ENCODE assay signal across 1 cellular context in the genomic region with DNA sequence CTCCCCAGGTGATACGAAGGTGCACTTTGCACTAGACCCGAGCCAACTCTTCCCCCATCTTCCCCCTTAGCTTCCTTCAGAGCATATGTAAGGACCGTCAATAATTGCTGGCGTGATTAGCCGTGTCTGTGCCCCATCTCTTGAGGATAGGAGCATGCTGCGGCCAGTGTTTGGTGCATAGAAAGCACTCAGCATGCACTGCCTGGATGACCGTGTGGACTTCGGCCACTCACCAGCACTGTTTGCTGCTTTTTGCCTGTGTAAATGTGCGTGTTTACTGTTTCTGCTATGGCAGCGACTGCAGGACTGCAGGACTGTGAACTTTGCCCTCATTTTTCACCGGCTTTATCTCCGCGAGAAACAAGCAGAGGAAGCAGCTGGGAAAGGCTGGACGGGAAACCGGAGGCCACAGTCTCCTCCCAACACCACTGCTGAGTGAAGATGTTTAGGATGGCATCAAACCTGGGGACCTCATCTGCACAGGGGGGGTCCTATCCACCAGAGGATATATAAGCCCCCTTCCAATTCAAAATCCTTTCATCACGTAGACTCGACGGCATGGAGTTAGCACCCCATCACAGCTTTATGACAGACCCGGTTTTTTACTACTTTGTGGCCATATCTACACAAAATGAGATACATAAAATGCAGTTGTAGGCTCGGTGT.
TF ChIP-seq lines count a peak whose summit lies in the region.

No MANE protein-coding gene starts in this region.

TF ChIP-seq in HepG2, 621 proteins besides CTCF, POLR2A, EP300 and RAD21 (continued from another document and continues in another):
- TF ChIP-seq, protein P1, sequence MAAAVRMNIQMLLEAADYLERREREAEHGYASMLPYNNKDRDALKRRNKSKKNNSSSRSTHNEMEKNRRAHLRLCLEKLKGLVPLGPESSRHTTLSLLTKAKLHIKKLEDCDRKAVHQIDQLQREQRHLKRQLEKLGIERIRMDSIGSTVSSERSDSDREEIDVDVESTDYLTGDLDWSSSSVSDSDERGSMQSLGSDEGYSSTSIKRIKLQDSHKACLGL (CRISPR knock-in tag; IDR thresholded peaks at IDR 0.05): peak; percentile 74; the same call in 1 of the 2 replicates
- TF ChIP-seq, protein P2, sequence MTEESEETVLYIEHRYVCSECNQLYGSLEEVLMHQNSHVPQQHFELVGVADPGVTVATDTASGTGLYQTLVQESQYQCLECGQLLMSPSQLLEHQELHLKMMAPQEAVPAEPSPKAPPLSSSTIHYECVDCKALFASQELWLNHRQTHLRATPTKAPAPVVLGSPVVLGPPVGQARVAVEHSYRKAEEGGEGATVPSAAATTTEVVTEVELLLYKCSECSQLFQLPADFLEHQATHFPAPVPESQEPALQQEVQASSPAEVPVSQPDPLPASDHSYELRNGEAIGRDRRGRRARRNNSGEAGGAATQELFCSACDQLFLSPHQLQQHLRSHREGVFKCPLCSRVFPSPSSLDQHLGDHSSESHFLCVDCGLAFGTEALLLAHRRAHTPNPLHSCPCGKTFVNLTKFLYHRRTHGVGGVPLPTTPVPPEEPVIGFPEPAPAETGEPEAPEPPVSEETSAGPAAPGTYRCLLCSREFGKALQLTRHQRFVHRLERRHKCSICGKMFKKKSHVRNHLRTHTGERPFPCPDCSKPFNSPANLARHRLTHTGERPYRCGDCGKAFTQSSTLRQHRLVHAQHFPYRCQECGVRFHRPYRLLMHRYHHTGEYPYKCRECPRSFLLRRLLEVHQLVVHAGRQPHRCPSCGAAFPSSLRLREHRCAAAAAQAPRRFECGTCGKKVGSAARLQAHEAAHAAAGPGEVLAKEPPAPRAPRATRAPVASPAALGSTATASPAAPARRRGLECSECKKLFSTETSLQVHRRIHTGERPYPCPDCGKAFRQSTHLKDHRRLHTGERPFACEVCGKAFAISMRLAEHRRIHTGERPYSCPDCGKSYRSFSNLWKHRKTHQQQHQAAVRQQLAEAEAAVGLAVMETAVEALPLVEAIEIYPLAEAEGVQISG (CRISPR knock-in tag; IDR thresholded peaks at IDR 0.05): peak; percentile 94
- no peak for TF ChIP-seq ZNF75D (CRISPR knock-in tag; IDR thresholded peaks at IDR 0.05; ENCODE audit: borderline replicate concordance)
- TF ChIP-seq ZNF619 (CRISPR knock-in tag; IDR thresholded peaks at IDR 0.05): peak; percentile 85; the same call in 1 of the 2 replicates
- peak; percentile 36; the same call in 1 of the 2 replicates for TF ChIP-seq NFE2L2 (IDR thresholded peaks at IDR 0.05; ENCODE audit: low read length)
- TF ChIP-seq, protein P3, sequence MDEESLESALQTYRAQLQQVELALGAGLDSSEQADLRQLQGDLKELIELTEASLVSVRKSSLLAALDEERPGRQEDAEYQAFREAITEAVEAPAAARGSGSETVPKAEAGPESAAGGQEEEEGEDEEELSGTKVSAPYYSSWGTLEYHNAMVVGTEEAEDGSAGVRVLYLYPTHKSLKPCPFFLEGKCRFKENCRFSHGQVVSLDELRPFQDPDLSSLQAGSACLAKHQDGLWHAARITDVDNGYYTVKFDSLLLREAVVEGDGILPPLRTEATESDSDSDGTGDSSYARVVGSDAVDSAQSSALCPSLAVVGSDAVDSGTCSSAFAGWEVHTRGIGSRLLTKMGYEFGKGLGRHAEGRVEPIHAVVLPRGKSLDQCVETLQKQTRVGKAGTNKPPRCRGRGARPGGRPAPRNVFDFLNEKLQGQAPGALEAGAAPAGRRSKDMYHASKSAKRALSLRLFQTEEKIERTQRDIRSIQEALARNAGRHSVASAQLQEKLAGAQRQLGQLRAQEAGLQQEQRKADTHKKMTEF (CRISPR knock-in tag; IDR thresholded peaks at IDR 0.05): peak; percentile 100
- TF ChIP-seq FOSL2 (CRISPR knock-in tag; IDR thresholded peaks at IDR 0.05): peak; percentile 96
- TF ChIP-seq, protein P4, sequence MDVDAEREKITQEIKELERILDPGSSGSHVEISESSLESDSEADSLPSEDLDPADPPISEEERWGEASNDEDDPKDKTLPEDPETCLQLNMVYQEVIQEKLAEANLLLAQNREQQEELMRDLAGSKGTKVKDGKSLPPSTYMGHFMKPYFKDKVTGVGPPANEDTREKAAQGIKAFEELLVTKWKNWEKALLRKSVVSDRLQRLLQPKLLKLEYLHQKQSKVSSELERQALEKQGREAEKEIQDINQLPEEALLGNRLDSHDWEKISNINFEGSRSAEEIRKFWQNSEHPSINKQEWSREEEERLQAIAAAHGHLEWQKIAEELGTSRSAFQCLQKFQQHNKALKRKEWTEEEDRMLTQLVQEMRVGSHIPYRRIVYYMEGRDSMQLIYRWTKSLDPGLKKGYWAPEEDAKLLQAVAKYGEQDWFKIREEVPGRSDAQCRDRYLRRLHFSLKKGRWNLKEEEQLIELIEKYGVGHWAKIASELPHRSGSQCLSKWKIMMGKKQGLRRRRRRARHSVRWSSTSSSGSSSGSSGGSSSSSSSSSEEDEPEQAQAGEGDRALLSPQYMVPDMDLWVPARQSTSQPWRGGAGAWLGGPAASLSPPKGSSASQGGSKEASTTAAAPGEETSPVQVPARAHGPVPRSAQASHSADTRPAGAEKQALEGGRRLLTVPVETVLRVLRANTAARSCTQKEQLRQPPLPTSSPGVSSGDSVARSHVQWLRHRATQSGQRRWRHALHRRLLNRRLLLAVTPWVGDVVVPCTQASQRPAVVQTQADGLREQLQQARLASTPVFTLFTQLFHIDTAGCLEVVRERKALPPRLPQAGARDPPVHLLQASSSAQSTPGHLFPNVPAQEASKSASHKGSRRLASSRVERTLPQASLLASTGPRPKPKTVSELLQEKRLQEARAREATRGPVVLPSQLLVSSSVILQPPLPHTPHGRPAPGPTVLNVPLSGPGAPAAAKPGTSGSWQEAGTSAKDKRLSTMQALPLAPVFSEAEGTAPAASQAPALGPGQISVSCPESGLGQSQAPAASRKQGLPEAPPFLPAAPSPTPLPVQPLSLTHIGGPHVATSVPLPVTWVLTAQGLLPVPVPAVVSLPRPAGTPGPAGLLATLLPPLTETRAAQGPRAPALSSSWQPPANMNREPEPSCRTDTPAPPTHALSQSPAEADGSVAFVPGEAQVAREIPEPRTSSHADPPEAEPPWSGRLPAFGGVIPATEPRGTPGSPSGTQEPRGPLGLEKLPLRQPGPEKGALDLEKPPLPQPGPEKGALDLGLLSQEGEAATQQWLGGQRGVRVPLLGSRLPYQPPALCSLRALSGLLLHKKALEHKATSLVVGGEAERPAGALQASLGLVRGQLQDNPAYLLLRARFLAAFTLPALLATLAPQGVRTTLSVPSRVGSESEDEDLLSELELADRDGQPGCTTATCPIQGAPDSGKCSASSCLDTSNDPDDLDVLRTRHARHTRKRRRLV (CRISPR knock-in tag; IDR thresholded peaks at IDR 0.05): peak; percentile 94; the same call in 1 of the 2 replicates
- TF ChIP-seq ZNF225 (CRISPR knock-in tag; IDR thresholded peaks at IDR 0.05): peak; percentile 74; the same call in 1 of the 2 replicates
- TF ChIP-seq ZNF343 (CRISPR knock-in tag; IDR thresholded peaks at IDR 0.05): peak; percentile 94; the same call in 1 of the 2 replicates
- no peak for TF ChIP-seq SATB2 (CRISPR knock-in tag; IDR thresholded peaks at IDR 0.05)
- peak; percentile 94 for TF ChIP-seq ZNF441 (CRISPR knock-in tag; IDR thresholded peaks at IDR 0.05; ENCODE audit: borderline replicate concordance)
- peak; percentile 97 for TF ChIP-seq PITX1 (CRISPR knock-in tag; IDR thresholded peaks at IDR 0.05)
- TF ChIP-seq ZNF841 (CRISPR knock-in tag; IDR thresholded peaks at IDR 0.05; ENCODE audit: borderline replicate concordance): peak; percentile 82; the same call in 1 of the 2 replicates
- TF ChIP-seq ZFY (CRISPR knock-in tag; IDR thresholded peaks at IDR 0.05): peak; percentile 49; the same call in 1 of the 2 replicates
- peak; percentile 99 for TF ChIP-seq ZKSCAN8 (CRISPR knock-in tag; IDR thresholded peaks at IDR 0.05; ENCODE audit: borderline replicate concordance)
- TF ChIP-seq, protein P5, sequence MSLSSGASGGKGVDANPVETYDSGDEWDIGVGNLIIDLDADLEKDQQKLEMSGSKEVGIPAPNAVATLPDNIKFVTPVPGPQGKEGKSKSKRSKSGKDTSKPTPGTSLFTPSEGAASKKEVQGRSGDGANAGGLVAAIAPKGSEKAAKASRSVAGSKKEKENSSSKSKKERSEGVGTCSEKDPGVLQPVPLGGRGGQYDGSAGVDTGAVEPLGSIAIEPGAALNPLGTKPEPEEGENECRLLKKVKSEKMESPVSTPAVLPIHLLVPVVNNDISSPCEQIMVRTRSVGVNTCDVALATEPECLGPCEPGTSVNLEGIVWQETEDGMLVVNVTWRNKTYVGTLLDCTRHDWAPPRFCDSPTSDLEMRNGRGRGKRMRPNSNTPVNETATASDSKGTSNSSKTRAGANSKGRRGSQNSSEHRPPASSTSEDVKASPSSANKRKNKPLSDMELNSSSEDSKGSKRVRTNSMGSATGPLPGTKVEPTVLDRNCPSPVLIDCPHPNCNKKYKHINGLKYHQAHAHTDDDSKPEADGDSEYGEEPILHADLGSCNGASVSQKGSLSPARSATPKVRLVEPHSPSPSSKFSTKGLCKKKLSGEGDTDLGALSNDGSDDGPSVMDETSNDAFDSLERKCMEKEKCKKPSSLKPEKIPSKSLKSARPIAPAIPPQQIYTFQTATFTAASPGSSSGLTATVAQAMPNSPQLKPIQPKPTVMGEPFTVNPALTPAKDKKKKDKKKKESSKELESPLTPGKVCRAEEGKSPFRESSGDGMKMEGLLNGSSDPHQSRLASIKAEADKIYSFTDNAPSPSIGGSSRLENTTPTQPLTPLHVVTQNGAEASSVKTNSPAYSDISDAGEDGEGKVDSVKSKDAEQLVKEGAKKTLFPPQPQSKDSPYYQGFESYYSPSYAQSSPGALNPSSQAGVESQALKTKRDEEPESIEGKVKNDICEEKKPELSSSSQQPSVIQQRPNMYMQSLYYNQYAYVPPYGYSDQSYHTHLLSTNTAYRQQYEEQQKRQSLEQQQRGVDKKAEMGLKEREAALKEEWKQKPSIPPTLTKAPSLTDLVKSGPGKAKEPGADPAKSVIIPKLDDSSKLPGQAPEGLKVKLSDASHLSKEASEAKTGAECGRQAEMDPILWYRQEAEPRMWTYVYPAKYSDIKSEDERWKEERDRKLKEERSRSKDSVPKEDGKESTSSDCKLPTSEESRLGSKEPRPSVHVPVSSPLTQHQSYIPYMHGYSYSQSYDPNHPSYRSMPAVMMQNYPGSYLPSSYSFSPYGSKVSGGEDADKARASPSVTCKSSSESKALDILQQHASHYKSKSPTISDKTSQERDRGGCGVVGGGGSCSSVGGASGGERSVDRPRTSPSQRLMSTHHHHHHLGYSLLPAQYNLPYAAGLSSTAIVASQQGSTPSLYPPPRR (CRISPR knock-in tag; IDR thresholded peaks at IDR 0.05; ENCODE audit: borderline replicate concordance): peak; percentile 99
- no peak for TF ChIP-seq ZFAT (CRISPR knock-in tag; conservative IDR thresholded peaks at IDR 0.05)
- TF ChIP-seq ZNF644 (CRISPR knock-in tag; IDR thresholded peaks at IDR 0.05; ENCODE audit: low read depth): peak; percentile 96
- TF ChIP-seq NR2F6 (IDR thresholded peaks at IDR 0.05): peak; percentile 97
- TF ChIP-seq NR2F6 (CRISPR knock-in tag; IDR thresholded peaks at IDR 0.05): peak; percentile 99
- no peak for TF ChIP-seq HMGA1 (CRISPR knock-in tag; conservative IDR thresholded peaks at IDR 0.05)
- peak; percentile 97 for TF ChIP-seq RFXAP (CRISPR knock-in tag; IDR thresholded peaks at IDR 0.05; ENCODE audit: borderline replicate concordance)
- TF ChIP-seq, protein P6, sequence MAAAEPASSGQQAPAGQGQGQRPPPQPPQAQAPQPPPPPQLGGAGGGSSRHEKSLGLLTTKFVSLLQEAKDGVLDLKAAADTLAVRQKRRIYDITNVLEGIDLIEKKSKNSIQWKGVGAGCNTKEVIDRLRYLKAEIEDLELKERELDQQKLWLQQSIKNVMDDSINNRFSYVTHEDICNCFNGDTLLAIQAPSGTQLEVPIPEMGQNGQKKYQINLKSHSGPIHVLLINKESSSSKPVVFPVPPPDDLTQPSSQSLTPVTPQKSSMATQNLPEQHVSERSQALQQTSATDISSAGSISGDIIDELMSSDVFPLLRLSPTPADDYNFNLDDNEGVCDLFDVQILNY (CRISPR knock-in tag; conservative IDR thresholded peaks at IDR 0.05): no peak
- TF ChIP-seq, protein P7, sequence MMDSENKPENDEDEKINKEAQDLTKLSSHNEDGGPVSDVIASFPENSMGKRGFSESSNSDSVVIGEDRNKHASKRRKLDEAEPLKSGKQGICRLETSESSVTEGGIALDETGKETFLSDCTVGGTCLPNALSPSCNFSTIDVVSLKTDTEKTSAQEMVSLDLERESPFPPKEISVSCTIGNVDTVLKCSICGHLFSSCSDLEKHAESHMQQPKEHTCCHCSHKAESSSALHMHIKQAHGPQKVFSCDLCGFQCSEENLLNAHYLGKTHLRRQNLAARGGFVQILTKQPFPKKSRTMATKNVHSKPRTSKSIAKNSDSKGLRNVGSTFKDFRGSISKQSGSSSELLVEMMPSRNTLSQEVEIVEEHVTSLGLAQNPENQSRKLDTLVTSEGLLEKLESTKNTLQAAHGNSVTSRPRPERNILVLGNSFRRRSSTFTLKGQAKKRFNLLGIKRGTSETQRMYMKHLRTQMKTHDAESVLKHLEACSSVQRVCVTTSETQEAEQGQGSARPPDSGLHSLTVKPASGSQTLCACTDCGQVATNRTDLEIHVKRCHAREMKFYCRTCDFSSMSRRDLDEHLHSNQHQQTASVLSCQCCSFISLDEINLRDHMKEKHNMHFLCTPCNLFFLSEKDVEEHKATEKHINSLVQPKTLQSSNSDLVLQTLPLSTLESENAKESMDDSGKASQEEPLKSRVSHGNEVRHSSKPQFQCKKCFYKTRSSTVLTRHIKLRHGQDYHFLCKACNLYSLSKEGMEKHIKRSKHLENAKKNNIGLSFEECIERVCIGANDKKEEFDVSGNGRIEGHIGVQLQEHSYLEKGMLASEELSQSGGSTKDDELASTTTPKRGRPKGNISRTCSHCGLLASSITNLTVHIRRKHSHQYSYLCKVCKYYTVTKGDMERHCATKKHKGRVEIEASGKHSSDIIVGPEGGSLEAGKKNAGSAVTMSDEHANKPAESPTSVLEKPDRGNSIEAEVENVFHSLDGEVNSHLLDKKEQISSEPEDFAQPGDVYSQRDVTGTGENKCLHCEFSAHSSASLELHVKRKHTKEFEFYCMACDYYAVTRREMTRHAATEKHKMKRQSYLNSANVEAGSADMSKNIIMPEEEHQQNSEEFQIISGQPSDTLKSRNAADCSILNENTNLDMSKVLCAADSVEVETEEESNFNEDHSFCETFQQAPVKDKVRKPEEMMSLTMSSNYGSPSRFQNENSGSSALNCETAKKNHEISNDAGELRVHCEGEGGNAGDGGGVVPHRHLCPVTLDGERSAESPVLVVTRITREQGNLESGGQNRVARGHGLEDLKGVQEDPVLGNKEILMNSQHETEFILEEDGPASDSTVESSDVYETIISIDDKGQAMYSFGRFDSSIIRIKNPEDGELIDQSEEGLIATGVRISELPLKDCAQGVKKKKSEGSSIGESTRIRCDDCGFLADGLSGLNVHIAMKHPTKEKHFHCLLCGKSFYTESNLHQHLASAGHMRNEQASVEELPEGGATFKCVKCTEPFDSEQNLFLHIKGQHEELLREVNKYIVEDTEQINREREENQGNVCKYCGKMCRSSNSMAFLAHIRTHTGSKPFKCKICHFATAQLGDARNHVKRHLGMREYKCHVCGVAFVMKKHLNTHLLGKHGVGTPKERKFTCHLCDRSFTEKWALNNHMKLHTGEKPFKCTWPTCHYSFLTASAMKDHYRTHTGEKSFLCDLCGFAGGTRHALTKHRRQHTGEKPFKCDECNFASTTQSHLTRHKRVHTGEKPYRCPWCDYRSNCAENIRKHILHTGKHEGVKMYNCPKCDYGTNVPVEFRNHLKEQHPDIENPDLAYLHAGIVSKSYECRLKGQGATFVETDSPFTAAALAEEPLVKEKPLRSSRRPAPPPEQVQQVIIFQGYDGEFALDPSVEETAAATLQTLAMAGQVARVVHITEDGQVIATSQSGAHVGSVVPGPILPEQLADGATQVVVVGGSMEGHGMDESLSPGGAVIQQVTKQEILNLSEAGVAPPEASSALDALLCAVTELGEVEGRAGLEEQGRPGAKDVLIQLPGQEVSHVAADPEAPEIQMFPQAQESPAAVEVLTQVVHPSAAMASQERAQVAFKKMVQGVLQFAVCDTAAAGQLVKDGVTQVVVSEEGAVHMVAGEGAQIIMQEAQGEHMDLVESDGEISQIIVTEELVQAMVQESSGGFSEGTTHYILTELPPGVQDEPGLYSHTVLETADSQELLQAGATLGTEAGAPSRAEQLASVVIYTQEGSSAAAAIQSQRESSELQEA (CRISPR knock-in tag; IDR thresholded peaks at IDR 0.05; ENCODE audit: not compliant biosample characterization): peak; percentile 37
- TF ChIP-seq IKZF1 (IDR thresholded peaks at IDR 0.05): no peak
- TF ChIP-seq NKX3-1 (CRISPR knock-in tag; IDR thresholded peaks at IDR 0.05): no peak
